ENCODE assay signal across 25 cellular contexts in the genomic region with DNA sequence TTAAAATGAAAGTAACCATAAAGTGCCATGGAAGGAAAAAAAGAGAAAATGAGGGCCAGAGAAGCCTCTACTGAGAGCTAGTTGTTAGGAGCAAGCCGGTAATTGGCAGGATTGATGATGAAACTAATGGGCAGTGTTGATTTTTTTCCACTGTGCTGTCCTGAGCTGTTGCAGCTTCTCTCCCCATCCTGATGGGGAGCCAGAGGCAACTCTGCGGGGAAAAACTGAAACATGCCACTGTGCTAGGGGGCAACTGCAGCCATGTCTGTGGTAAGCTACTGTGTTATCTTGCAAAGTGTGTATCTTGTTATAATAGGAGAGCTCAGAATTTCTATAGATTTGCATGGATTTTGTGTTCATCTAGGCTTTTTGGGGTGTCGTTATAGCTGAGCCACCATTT.
"Had no signal": no experiment of that assay in that cellular context is flagged by ENCODE, and none has a peak within 500 bp of the region (broad histone marks: within the 10 kb centered on the region; RNA-seq: fewer than 3 reads in every experiment).

No MANE protein-coding gene starts in this region.

- H3K4me1 Mint-ChIP-seq: activated CD4-positive, alpha-beta T cell treated with anti-CD3 and anti-CD28 coated beads, Interleukin-2, amount 10 ng/mL, durations not matched to agents 24 days and 14 days; activated naive CD8-positive, alpha-beta T cell treated with anti-CD3 and anti-CD28 coated beads, Interleukin-2, amount 50 U/mL, for 24 hours; activated T-helper 17 cell treated with anti-CD3 and anti-CD28 coated beads, Interleukin-2, amount 50 U/mL, for 72 hours; memory B cell; naive B cell; stimulated activated naive CD8-positive, alpha-beta T cell treated with anti-CD3 and anti-CD28 coated beads, Interleukin-15, amount 100 ng/mL, for 72 hours had no signal

- H3K4me3 ChIP-seq: colonic mucosa, mucosa of descending colon, prostate gland, right atrium auricular region, suprapubic skin had no signal

- H3K4me3 Mint-ChIP-seq: activated CD4-positive, alpha-beta T cell treated with anti-CD3 and anti-CD28 coated beads, Interleukin-2, amount 10 ng/mL, durations not matched to agents 24 days and 14 days; activated CD8-positive, alpha-beta T cell treated with anti-CD3 and anti-CD28 coated beads for 36 hours; activated naive CD4-positive, alpha-beta T cell treated with anti-CD3 and anti-CD28 coated beads for 36 hours; activated naive CD8-positive, alpha-beta T cell treated with anti-CD3 and anti-CD28 coated beads, Interleukin-2, amount 50 U/mL, for 24 hours; activated T-helper 17 cell treated with anti-CD3 and anti-CD28 coated beads, Interleukin-2, amount 50 U/mL, for 72 hours; memory B cell; naive B cell; stimulated activated naive CD8-positive, alpha-beta T cell treated with anti-CD3 and anti-CD28 coated beads, Interleukin-15, amount 100 ng/mL, for 72 hours; T-helper 2 cell treated with Interferon-gamma antibody and Interleukin-4, amounts not matched to agents 5 μg/mL and 100 μg/mL, for 36 hours had no signal

- H3K36me3 Mint-ChIP-seq: memory B cell, naive B cell had no signal

- H3K9me3 ChIP-seq: colonic mucosa, mucosa of descending colon, prostate gland, right atrium auricular region, suprapubic skin had no signal

- H3K4me1 ChIP-seq: colonic mucosa, foreskin keratinocyte, prostate gland, right atrium auricular region, suprapubic skin had no signal

- ATAC-seq: activated CD8-positive, alpha-beta T cell treated with anti-CD3 and anti-CD28 coated beads for 36 hours; activated naive CD8-positive, alpha-beta T cell treated with anti-CD3 and anti-CD28 coated beads, Interleukin-2, amount 50 U/mL, for 24 hours; activated T-helper 17 cell treated with anti-CD3 and anti-CD28 coated beads, Interleukin-2, amount 50 U/mL, for 72 hours; foreskin keratinocyte; left ventricle myocardium superior; mucosa of descending colon; stimulated activated naive CD8-positive, alpha-beta T cell treated with anti-CD3 and anti-CD28 coated beads, Interleukin-15, amount 100 ng/mL, for 72 hours had no signal

- H3K27ac ChIP-seq: brain microvascular endothelial cell, colonic mucosa, foreskin keratinocyte, prostate gland, right atrium auricular region, suprapubic skin had no signal

- H3K27ac Mint-ChIP-seq: activated CD4-positive, alpha-beta T cell treated with anti-CD3 and anti-CD28 coated beads, Interleukin-2, amount 10 ng/mL, durations not matched to agents 24 days and 14 days; activated CD8-positive, alpha-beta T cell treated with anti-CD3 and anti-CD28 coated beads for 36 hours; activated naive CD4-positive, alpha-beta T cell treated with anti-CD3 and anti-CD28 coated beads for 36 hours; activated naive CD8-positive, alpha-beta T cell treated with anti-CD3 and anti-CD28 coated beads, Interleukin-2, amount 50 U/mL, for 24 hours; activated T-helper 17 cell treated with anti-CD3 and anti-CD28 coated beads, Interleukin-2, amount 50 U/mL, for 72 hours; memory B cell; naive B cell; stimulated activated naive CD8-positive, alpha-beta T cell treated with anti-CD3 and anti-CD28 coated beads, Interleukin-15, amount 100 ng/mL, for 72 hours; T-helper 2 cell treated with Interferon-gamma antibody and Interleukin-4, amounts not matched to agents 5 μg/mL and 100 μg/mL, for 36 hours had no signal

- H3K27me3 Mint-ChIP-seq: activated naive CD8-positive, alpha-beta T cell treated with anti-CD3 and anti-CD28 coated beads, Interleukin-2, amount 50 U/mL, for 24 hours; memory B cell; naive B cell; stimulated activated naive CD8-positive, alpha-beta T cell treated with anti-CD3 and anti-CD28 coated beads, Interleukin-15, amount 100 ng/mL, for 72 hours had no signal

- DNase-seq: activated CD4-positive, alpha-beta T cell treated with anti-CD3 and anti-CD28 coated beads, Interleukin-2, amount 10 ng/mL, durations not matched to agents 24 days and 14 days; activated CD8-positive, alpha-beta T cell treated with anti-CD3 and anti-CD28 coated beads for 36 hours; activated naive CD4-positive, alpha-beta T cell treated with anti-CD3 and anti-CD28 coated beads for 36 hours; activated naive CD8-positive, alpha-beta T cell treated with anti-CD3 and anti-CD28 coated beads, Interleukin-2, amount 50 U/mL, for 24 hours; activated T-cell treated with anti-CD3 and anti-CD28 coated beads, Interleukin-2, amount 50 U/mL, for 1 hour; aorta; brain microvascular endothelial cell; central memory CD4-positive, alpha-beta T cell; colonic mucosa; foreskin keratinocyte; hippocampal formation; kidney glomerular epithelial cell; left ventricle myocardium superior; mucosa of descending colon; naive B cell; stimulated activated CD4-positive, alpha-beta T cell treated with anti-CD3 and anti-CD28 coated beads, Interleukin-15, amount 100 ng/mL, for 24 hours; stimulated activated CD4-positive, alpha-beta T cell treated with anti-CD3 and anti-CD28 coated beads, Interleukin-2, amount 100 ng/mL, for 48 hours; stimulated activated naive CD8-positive, alpha-beta T cell treated with anti-CD3 and anti-CD28 coated beads, Interleukin-15, amount 100 ng/mL, for 72 hours; trophoblast cell had no signal

- H3K27me3 ChIP-seq: brain microvascular endothelial cell, colonic mucosa, foreskin keratinocyte, right atrium auricular region, suprapubic skin had no signal

- H3K36me3 ChIP-seq: brain microvascular endothelial cell, colonic mucosa, prostate gland, right atrium auricular region, suprapubic skin had no signal

- H3K9me3 Mint-ChIP-seq: activated CD4-positive, alpha-beta T cell treated with anti-CD3 and anti-CD28 coated beads, Interleukin-2, amount 10 ng/mL, durations not matched to agents 24 days and 14 days; activated CD8-positive, alpha-beta T cell treated with anti-CD3 and anti-CD28 coated beads for 36 hours; activated naive CD4-positive, alpha-beta T cell treated with anti-CD3 and anti-CD28 coated beads for 36 hours; activated naive CD8-positive, alpha-beta T cell treated with anti-CD3 and anti-CD28 coated beads, Interleukin-2, amount 50 U/mL, for 24 hours; activated T-helper 17 cell treated with anti-CD3 and anti-CD28 coated beads, Interleukin-2, amount 50 U/mL, for 72 hours; memory B cell; stimulated activated naive CD8-positive, alpha-beta T cell treated with anti-CD3 and anti-CD28 coated beads, Interleukin-15, amount 100 ng/mL, for 72 hours; T-helper 2 cell treated with Interferon-gamma antibody and Interleukin-4, amounts not matched to agents 5 μg/mL and 100 μg/mL, for 36 hours had no signal
